ENCODE assay signal across 14 cellular contexts in genomic region chr13:27964156-27964555, GRCh38. TPM values are rescaled to one million over a fixed set of nuclear protein-coding genes. Genes with fewer than 3 reads are reported as not detected.
A peak's percentile ranks its signal among the peaks of the same experiment; 100 is the strongest.
DNase-seq lines count a peak whose midpoint lies in the region; ATAC-seq, FAIRE-seq and TF ChIP-seq lines count a peak whose summit lies in the region.
"Not testable (repeated sequence)": the region's sequence is repeated elsewhere in the genome, so short reads cannot be mapped to it uniquely, and the experiment has no call there.
"Had no signal": no experiment of that assay in that cellular context is flagged by ENCODE, and none has a peak within 500 bp of the region (broad histone marks: within the 10 kb centered on the region; RNA-seq: fewer than 3 reads in every experiment).

No MANE protein-coding gene starts in this region.

- peaks cover 100% of the 10 kb centered on the region for H3K27me3 ChIP-seq in GM23338 (ENCODE audit: insufficient read depth)
- H3K27me3 ChIP-seq in duodenal mucosa (ENCODE audit: control insufficient read depth in 1 of 2, insufficient read depth in 2 of 2, low read length in 2 of 2): peaks cover 16 to 35% of the 10 kb centered on the region in 2 donors
- H3K27me3 ChIP-seq in iPS-15b (ENCODE audit: control insufficient read depth, insufficient read depth, low read length): peaks cover 98% of the 10 kb centered on the region
- peaks cover 12 to 17% of the 10 kb centered on the region in 2 donors for H3K27me3 ChIP-seq in mucosa of rectum (ENCODE audit: control insufficient read depth in 2 of 2, insufficient read depth in 2 of 2, low read length in 2 of 2)
- peaks cover 0 to 47% of the 10 kb centered on the region in 2 donors for H3K27me3 ChIP-seq in small intestine (ENCODE audit: control insufficient read depth in 2 of 2, insufficient read depth in 2 of 2, low read length in 2 of 2)

- not testable (repeated sequence) for H3K9me3 ChIP-seq in duodenal mucosa (ENCODE audit: control insufficient read depth in 1 of 2, low read length in 2 of 2); iPS-15b (ENCODE audit: control insufficient read depth, insufficient read depth, low read length); mucosa of rectum (ENCODE audit: control insufficient read depth in 2 of 2, low read length in 2 of 2); small intestine (ENCODE audit: control insufficient read depth, low read depth)

- H3K36me3 Mint-ChIP-seq in GM23338 (ENCODE audit: low read depth): not testable (repeated sequence)

- H3K4me1 Mint-ChIP-seq in GM23338: peaks cover 53% of the 10 kb centered on the region

- not testable (repeated sequence) for H3K9me3 Mint-ChIP-seq in GM23338

- H3K9ac ChIP-seq in duodenal mucosa (ENCODE audit: low read depth in 1 of 2, low read length in 2 of 2) (peak overlapping the region; percentile 99), mucosa of rectum (ENCODE audit: low read depth in 1 of 2, low read length in 2 of 2) (peak overlapping the region; percentile 60 to 97)
- not testable (repeated sequence) for H3K9ac ChIP-seq in iPS-15b (ENCODE audit: low read depth, low read length)

- H3K4me3 ChIP-seq in GM23338: not testable (repeated sequence)
- H3K4me3 ChIP-seq in duodenal mucosa (ENCODE audit: low read depth in 1 of 2, low read length in 2 of 2): peak overlapping the region in 1 of 2 donors; percentile 88
- H3K4me3 ChIP-seq in iPS-15b (ENCODE audit: low read depth, low read length): peak overlapping the region; percentile 18
- H3K4me3 ChIP-seq in mucosa of rectum (ENCODE audit: low read length in 2 of 2): peak overlapping the region; percentile 80 to 89
- peak overlapping the region in 1 of 2 donors; percentile 89 for H3K4me3 ChIP-seq in small intestine (ENCODE audit: low read depth in 1 of 2, low read length in 2 of 2)

- not testable (repeated sequence) for H3K36me3 ChIP-seq in GM23338 (ENCODE audit: insufficient read depth); duodenal mucosa (ENCODE audit: control insufficient read depth in 1 of 2, insufficient read depth in 2 of 2, low read length in 2 of 2); iPS-15b (ENCODE audit: control insufficient read depth, insufficient read depth, low read length); small intestine (ENCODE audit: control insufficient read depth in 2 of 2, insufficient read depth in 2 of 2, low read length in 2 of 2)
- peaks cover 6 to 21% of the 10 kb centered on the region in 2 donors for H3K36me3 ChIP-seq in mucosa of rectum (ENCODE audit: control insufficient read depth in 2 of 2, insufficient read depth in 2 of 2, low read length in 2 of 2)

- H3K4me1 ChIP-seq in GM23338 (ENCODE audit: insufficient read depth): peaks cover 61% of the 10 kb centered on the region
- H3K4me1 ChIP-seq in duodenal mucosa (ENCODE audit: control insufficient read depth in 1 of 2, insufficient read depth in 2 of 2, low read length in 2 of 2): peaks cover 25 to 27% of the 10 kb centered on the region in 2 donors
- peaks cover 14% of the 10 kb centered on the region for H3K4me1 ChIP-seq in iPS-15b (ENCODE audit: control insufficient read depth, insufficient read depth, low read length)
- H3K4me1 ChIP-seq in mucosa of rectum (ENCODE audit: control insufficient read depth in 2 of 2, insufficient read depth in 2 of 2, low read length in 2 of 2): peaks cover 23 to 44% of the 10 kb centered on the region in 2 donors
- not testable (repeated sequence) for H3K4me1 ChIP-seq in small intestine (ENCODE audit: control insufficient read depth in 2 of 2, insufficient read depth in 1 of 2, low read depth in 1 of 2, low read length in 1 of 2)

- peaks cover 42% of the 10 kb centered on the region for H3F3A ChIP-seq in GM23338 (replicated peaks; ENCODE audit: low read depth)

- H2AFZ ChIP-seq in GM23338: not testable (repeated sequence)

- not testable (repeated sequence) for ATAC-seq in GM23338

- peaks cover 99% of the 10 kb centered on the region for H3K27me3 Mint-ChIP-seq in GM23338 (ENCODE audit: insufficient read depth, low read depth, poor library complexity)

- H3K79me2 ChIP-seq in GM23338 (replicated peaks; ENCODE audit: insufficient read depth): not testable (repeated sequence)

- not testable (repeated sequence) for TF ChIP-seq CTCF in GM23338 (conservative IDR thresholded peaks at IDR 0.05; ENCODE audit: low read depth in 2 of 2)

- not testable (repeated sequence) for H3K27ac ChIP-seq in GM23338 (ENCODE audit: low read depth); duodenal mucosa (ENCODE audit: low read depth, low read length)
- H3K27ac ChIP-seq in mucosa of rectum (ENCODE audit: low read depth in 2 of 2, low read length in 2 of 2) (peak overlapping the region; percentile 96 to 100), small intestine (ENCODE audit: low read depth in 1 of 2, low read length in 1 of 2) (peak overlapping the region in 1 of 2 donors; percentile 62)

- not testable (repeated sequence) for H3K4me2 ChIP-seq in GM23338

- not testable (repeated sequence) for H3K27ac Mint-ChIP-seq in GM23338

- peaks cover 35% of the 10 kb centered on the region for H4K20me1 ChIP-seq in GM23338 (replicated peaks; ENCODE audit: insufficient read depth)

- FAIRE-seq in small intestine (lab: Jason Lieb, UNC): not testable (repeated sequence)

- not testable (repeated sequence) for H3K9me2 ChIP-seq in GM23338 (ENCODE audit: insufficient read depth)

- DNase-seq in GM23338 (ENCODE audit: low spot score): not testable (repeated sequence)
- peak; percentile 33 for DNase-seq in activated CD8-positive, alpha-beta memory T cell treated with anti-CD3 and anti-CD28 coated beads for 24 hours
- peak; percentile 55 for DNase-seq in small intestine

- not testable (repeated sequence) for H3K4me3 Mint-ChIP-seq in GM23338

- WGBS in small intestine, 3 donors: 15 to 47% (median 21%) methylated on average over 15 of the region's 15 CpGs

TF ChIP-seq in GM23338, 12 proteins besides CTCF, POLR2A, EP300 and RAD21:
- TF ChIP-seq EZH2phosphoT487 (IDR thresholded peaks at IDR 0.05; ENCODE audit: unreplicated experiment) (peak; percentile 45), EZH2 (IDR thresholded peaks at IDR 0.05; ENCODE audit: low read depth, unreplicated experiment) (peak; percentile 46)

RNA-seq across cellular contexts. Expression of gene CDX2, which starts 5.0 kb away (rescaled TPM):
- not detected in 2 replicates for total RNA-seq in GM23338 (2014; rRNA removed; shearing (Covaris generic))
- polyA plus RNA-seq in GM23338 (2016; fragmentation: Nextera tagmentation; extraction: Ambion mirVana) (0.12 TPM in 1 of 2 replicates, not detected in the other), small intestine (10 to 100 TPM; 66.2 to 94.2 (median 92.5) TPM)
- total RNA-seq: A172; A673; CD4-positive, CD25-positive, alpha-beta regulatory T cell; CD8-positive, alpha-beta T cell; GM23248; HFFc6 had no signal
- polyA plus RNA-seq: BJ; CD4-positive, CD25-positive, alpha-beta regulatory T cell; GM12878; GM23248 had no signal

RNA-seq across cellular contexts. Expression of gene URAD, which starts 24.3 kb away (rescaled TPM):
- total RNA-seq in GM23338 (2014; rRNA removed; shearing (Covaris generic)): not detected in 2 replicates
- not detected in 2 replicates for polyA plus RNA-seq in GM23338 (2016; fragmentation: Nextera tagmentation; extraction: Ambion mirVana)
- polyA plus RNA-seq in small intestine: 10 to 100 TPM; 12.5 to 51.3 (median 16.8) TPM
- total RNA-seq: A172; A673; CD4-positive, CD25-positive, alpha-beta regulatory T cell; CD8-positive, alpha-beta T cell; GM12878; GM23248; HFFc6 had no signal
- polyA plus RNA-seq: BJ; CD4-positive, CD25-positive, alpha-beta regulatory T cell; GM12878; GM23248 had no signal

RNA-seq across cellular contexts. Expression of gene PDX1, which starts 44.4 kb away (rescaled TPM):
- not detected in 2 replicates for total RNA-seq in GM23338 (2014; rRNA removed; shearing (Covaris generic))
- polyA plus RNA-seq in GM23338 (2016; fragmentation: Nextera tagmentation; extraction: Ambion mirVana) (not detected in 2 replicates), small intestine (10 to 100 TPM; 18.8 to 47.6 (median 43.8) TPM)
- total RNA-seq: A172; A673; CD4-positive, CD25-positive, alpha-beta regulatory T cell; CD8-positive, alpha-beta T cell; GM12878; GM23248; HFFc6 had no signal
- polyA plus RNA-seq: BJ; CD4-positive, CD25-positive, alpha-beta regulatory T cell; GM23248 had no signal

Comparison
In these comparisons a context has a peak if more than half of its experiments do, and no peak if none do; other contexts are left out.
1. RNA of gene CDX2, which starts 5.0 kb away (polyA plus RNA-seq): 66.2 to 94.2 TPM in small intestine; 0.12 TPM in GM23338; every median in the first group is over 10 times any median in the second.
2. RNA of gene URAD, which starts 24.3 kb away (polyA plus RNA-seq): 12.5 to 51.3 TPM in small intestine; not detected in GM23338; every median in the first group is over 10 times any median in the second.
3. RNA of gene PDX1, which starts 44.4 kb away (polyA plus RNA-seq): 18.8 to 47.6 TPM in small intestine; not detected in GM23338; every median in the first group is over 10 times any median in the second.